In the genomic region with DNA sequence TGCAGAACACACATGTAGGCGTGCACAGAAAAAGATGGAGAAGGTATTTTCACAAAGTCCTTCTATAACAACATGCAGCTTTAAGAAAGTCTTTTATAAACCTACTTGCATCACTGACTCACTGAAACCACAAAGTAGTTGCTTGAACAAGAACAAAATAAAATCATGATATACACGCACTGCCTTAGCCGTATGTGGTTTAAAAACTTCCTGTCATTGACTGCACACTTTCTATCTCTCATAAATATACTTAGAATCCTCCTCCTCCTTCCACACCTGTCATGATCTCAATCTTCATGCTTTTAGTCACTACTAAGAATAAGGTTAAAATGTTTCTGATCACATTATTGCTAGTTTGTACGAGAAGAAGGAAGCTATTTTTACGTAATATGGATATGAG, we compare ENCODE assay signal across 8 cellular contexts.
DNase-seq lines count a peak whose midpoint lies in the region; ATAC-seq and TF ChIP-seq lines count a peak whose summit lies in the region.

No MANE protein-coding gene starts in this region.

- no peak for TF ChIP-seq CTCF in GM13976 (IDR thresholded peaks at IDR 0.05; ENCODE audit: borderline replicate concordance, control extremely low read depth, extremely low read depth, insufficient read depth, missing control alignments)

- peak; percentile 75 for ATAC-seq in GM21717 (IDR thresholded peaks at IDR 0.05; ENCODE audit: unreplicated experiment)
- ATAC-seq in HG03354 (IDR thresholded peaks at IDR 0.05; ENCODE audit: poor library complexity, severe bottlenecking, unreplicated experiment) = no peak

- DNase-seq in GM13976 (ENCODE audit: low spot score) (peak; percentile 76), MV-4-11 (lab: John Stamatoyannopoulos, UW) (peak; percentile 70), glomerular visceral epithelial cell (ENCODE audit: extremely low spot score) (peak; percentile 48), NCI-H1930 (lab: John Stamatoyannopoulos, UW) (no peak), GOT3 (lab: John Stamatoyannopoulos, UW) (no peak), T-helper 9 cell (no peak)

- in situ Hi-C loops in GM13976 (cut with MboI; ENCODE audit: low sequenced_read_pairs, unreplicated experiment) = no loop called here

Comparison
In these comparisons a context has a peak if more than half of its experiments do, and no peak if none do; other contexts are left out.
1. DNase-seq: peak in GM13976 (single experiment), MV-4-11 (single experiment) and glomerular visceral epithelial cell (single experiment); none in NCI-H1930 (0 of 2), GOT3 (single experiment) and T-helper 9 cell (single experiment).